Comparison of ENCODE assay signal across 11 cellular contexts in genomic region chr1:85398391-85399064, GRCh38.
DNase-seq lines count a peak whose midpoint lies in the region; ATAC-seq, FAIRE-seq and TF ChIP-seq lines count a peak whose summit lies in the region.
"Had no signal": no experiment of that assay in that cellular context is flagged by ENCODE, and none has a peak within 500 bp of the region (broad histone marks: within the 10 kb centered on the region; RNA-seq: fewer than 3 reads in every experiment).

No MANE protein-coding gene starts in this region.

- TF ChIP-seq POLR2A in testis (IDR thresholded peaks at IDR 0.05), result no peak

- H3K36me3 ChIP-seq in OCI-LY3 (replicated peaks; ENCODE audit: low read depth, low read length) (no peaks in the 10 kb centered on the region), testis (ENCODE audit: low read depth, missing control alignments) (no peaks in the 10 kb centered on the region)

- no peaks in the 10 kb centered on the region for H3K79me2 ChIP-seq in OCI-LY3 (ENCODE audit: low read length)

- DNase-seq in D721Med (ENCODE audit: insufficient read length, low spot score), result no peak
- peak; percentile 66 for DNase-seq in epithelial cell of esophagus (ENCODE audit: low read depth)
- peak; percentile 66 for DNase-seq in myocyte (ENCODE audit: low read depth)
- DNase-seq in testis, result no peak
- DNase-seq in activated CD4-positive, alpha-beta T cell treated with anti-CD3 and anti-CD28 coated beads, Interleukin-2, amount 50 U/mL, for 48 hours, result no peak
- DNase-seq: activated effector memory CD4-positive, alpha-beta T cell treated with anti-CD3 and anti-CD28 coated beads, Interleukin-2, amount 50 U/mL, for 16 hours; head of caudate nucleus; stimulated activated naive CD8-positive, alpha-beta T cell treated with anti-CD3 and anti-CD28 coated beads, Interleukin-15, Interleukin-2, amounts not matched to agents 100 U/mL and 50 U/mL, for 24 hours had no signal

- H3K4me1 ChIP-seq in OCI-LY3 (ENCODE audit: low read length) (no peaks in the 10 kb centered on the region), testis (peaks cover 26% of the 10 kb centered on the region)

- ATAC-seq in GM21390 (IDR thresholded peaks at IDR 0.05; ENCODE audit: unreplicated experiment) (no peak), HG03571 (IDR thresholded peaks at IDR 0.05; ENCODE audit: unreplicated experiment) (no peak)
- ATAC-seq: stimulated activated naive CD8-positive, alpha-beta T cell treated with anti-CD3 and anti-CD28 coated beads, Interleukin-15, Interleukin-2, amounts not matched to agents 100 U/mL and 50 U/mL, for 24 hours had no signal

- no peaks in the 10 kb centered on the region for H3K9me3 ChIP-seq in OCI-LY3 (ENCODE audit: insufficient read depth, low read length)
- H3K9me3 ChIP-seq in testis, result no peaks in the 10 kb centered on the region

- H3K4me2 ChIP-seq in OCI-LY3 (ENCODE audit: low read length), result no peak overlapping the region

- H3K27me3 ChIP-seq in OCI-LY3 (ENCODE audit: low read depth, low read length) (no peaks in the 10 kb centered on the region), testis (no peaks in the 10 kb centered on the region)

- WGBS in testis, 2 donors, result 63 to 74% methylated on average over 6 of the region's 6 CpGs

- no peak overlapping the region for H3K27ac ChIP-seq in OCI-LY3 (ENCODE audit: low read length)
- H3K27ac ChIP-seq in testis, result peak overlapping the region in 1 of 2 donors; percentile 32

- peak; percentile 16 for TF ChIP-seq CTCF in D721Med (IDR thresholded peaks at IDR 0.05; ENCODE audit: insufficient read depth, missing control alignments)
- peak; percentile 19 for TF ChIP-seq CTCF in OCI-LY3 (IDR thresholded peaks at IDR 0.05; ENCODE audit: low read depth, low read length)
- peak; percentile 43 for TF ChIP-seq CTCF in epithelial cell of esophagus (IDR thresholded peaks at IDR 0.05; ENCODE audit: insufficient read depth, low read depth, low read length, missing control alignments)
- no peak for TF ChIP-seq CTCF in testis (IDR thresholded peaks at IDR 0.05)

- no peak overlapping the region for H3K4me3 ChIP-seq in OCI-LY3 (ENCODE audit: low read length)
- no peak overlapping the region for H3K4me3 ChIP-seq in epithelial cell of esophagus (ENCODE audit: low read length)
- no peak overlapping the region for H3K4me3 ChIP-seq in testis

- no peaks in the 10 kb centered on the region for H4K20me1 ChIP-seq in OCI-LY3 (ENCODE audit: insufficient read depth, low read length)

- H2AFZ ChIP-seq in OCI-LY3 (ENCODE audit: low read depth, low read length), result no peak overlapping the region

- intact Hi-C loops in testis (cut with DNase I; ENCODE audit: low total_unique reads), result no loop called here

- no peak for FAIRE-seq in D721Med (lab: Jason Lieb, UNC)

- H3K9ac ChIP-seq in OCI-LY3 (ENCODE audit: low read length), result no peak overlapping the region

Comparison
In these comparisons a context has a peak if more than half of its experiments do, and no peak if none do; other contexts are left out.
1. DNase-seq: peak in epithelial cell of esophagus (single experiment) and myocyte (single experiment); none in D721Med (single experiment), testis (single experiment) and activated CD4-positive, alpha-beta T cell treated with anti-CD3 and anti-CD28 coated beads, Interleukin-2, amount 50 U/mL, for 48 hours (0 of 2).
2. CTCF ChIP-seq: peak in D721Med (single experiment), OCI-LY3 (single experiment) and epithelial cell of esophagus (single experiment); none in testis (0 of 3).